In genomic region chr3:134242649-134243637, GRCh38 we compare ENCODE assay signal across 9 cellular contexts. TPM values are rescaled to one million over a fixed set of nuclear protein-coding genes. Genes with fewer than 3 reads are reported as not detected.
A peak's percentile ranks its signal among the peaks of the same experiment; 100 is the strongest.
DNase-seq lines count a peak whose midpoint lies in the region; ATAC-seq, FAIRE-seq and TF ChIP-seq lines count a peak whose summit lies in the region.
"Had no signal": no experiment of that assay in that cellular context is flagged by ENCODE, and none has a peak within 500 bp of the region (broad histone marks: within the 10 kb centered on the region; RNA-seq: fewer than 3 reads in every experiment).

No MANE protein-coding gene starts in this region.

- no peak for DNase-seq in Right ventricle myocardium inferior (ENCODE audit: missing footprints)
- no peak for DNase-seq in left ventricle myocardium inferior
- DNase-seq in hepatic stellate cell (ENCODE audit: low spot score) = peak; percentile 57
- no peak for DNase-seq in upper lobe of right lung
- no peak for DNase-seq in activated T-helper 2 cell treated with anti-CD3 and anti-CD28 coated beads, Interferon-gamma antibody, Interleukin-2, Interleukin-4, amounts not matched to agents 10 μg/mL and 5 μg/mL and 100 μg/mL, durations not matched to agents 14 hours and 24 hours and 36 hours (ENCODE audit: low spot score)
- DNase-seq in GM12892 (ENCODE audit: insufficient read length) = no peak
- DNase-seq: body of pancreas had no signal

- H3K4me3 ChIP-seq in left ventricle myocardium inferior = no peak overlapping the region
- H3K4me3 ChIP-seq in upper lobe of right lung = no peak overlapping the region
- H3K4me3 ChIP-seq: body of pancreas had no signal

- H3K27me3 ChIP-seq in left ventricle myocardium inferior (ENCODE audit: low read depth) (no peaks in the 10 kb centered on the region), upper lobe of right lung (no peaks in the 10 kb centered on the region)
- H3K27me3 ChIP-seq: body of pancreas had no signal

- H3K27ac ChIP-seq in left ventricle myocardium inferior (replicated peaks) = no peak overlapping the region
- H3K27ac ChIP-seq in upper lobe of right lung = no peak overlapping the region
- H3K27ac ChIP-seq: body of pancreas had no signal

- H3K36me3 ChIP-seq in left ventricle myocardium inferior = no peaks in the 10 kb centered on the region
- H3K36me3 ChIP-seq in upper lobe of right lung = no peaks in the 10 kb centered on the region

- no peak overlapping the region for H3K27ac Mint-ChIP-seq in activated T-helper 2 cell treated with anti-CD3 and anti-CD28 coated beads, Interferon-gamma antibody, Interleukin-2, Interleukin-4, amounts not matched to agents 10 μg/mL and 5 μg/mL and 100 μg/mL, durations not matched to agents 14 hours and 24 hours and 36 hours

- no peak overlapping the region for H3K4me3 Mint-ChIP-seq in activated T-helper 2 cell treated with anti-CD3 and anti-CD28 coated beads, Interferon-gamma antibody, Interleukin-2, Interleukin-4, amounts not matched to agents 10 μg/mL and 5 μg/mL and 100 μg/mL, durations not matched to agents 14 hours and 24 hours and 36 hours (ENCODE audit: low read depth)

- peaks cover 74% of the 10 kb centered on the region for H3K4me1 ChIP-seq in left ventricle myocardium inferior
- peaks cover 19% of the 10 kb centered on the region for H3K4me1 ChIP-seq in upper lobe of right lung

- no peak for FAIRE-seq in GM12892 (lab: Jason Lieb, UNC)

- H3K36me3 Mint-ChIP-seq in activated T-helper 2 cell treated with anti-CD3 and anti-CD28 coated beads, Interferon-gamma antibody, Interleukin-2, Interleukin-4, amounts not matched to agents 10 μg/mL and 5 μg/mL and 100 μg/mL, durations not matched to agents 14 hours and 24 hours and 36 hours (ENCODE audit: low read depth) = peaks cover 3% of the 10 kb centered on the region

- TF ChIP-seq POLR2A in GM12892 (IDR thresholded peaks at IDR 0.05; ENCODE audit: low read depth, low read length) = no peak

- peaks cover 34% of the 10 kb centered on the region for H3K4me1 Mint-ChIP-seq in activated T-helper 2 cell treated with anti-CD3 and anti-CD28 coated beads, Interferon-gamma antibody, Interleukin-2, Interleukin-4, amounts not matched to agents 10 μg/mL and 5 μg/mL and 100 μg/mL, durations not matched to agents 14 hours and 24 hours and 36 hours (ENCODE audit: low read depth)

- ATAC-seq in Right ventricle myocardium inferior (peak; percentile 55), SK-N-SH treated with all-trans-retinoic acid at 6 μM for 48 hours (peak; percentile 57), upper lobe of right lung (peak; percentile 71), HG03520 (IDR thresholded peaks at IDR 0.05; ENCODE audit: unreplicated experiment) (no peak)
- ATAC-seq: body of pancreas had no signal

- H3K9me3 ChIP-seq in left ventricle myocardium inferior (replicated peaks) (no peaks in the 10 kb centered on the region), upper lobe of right lung (no peaks in the 10 kb centered on the region)
- H3K9me3 ChIP-seq: body of pancreas had no signal

- TF ChIP-seq CTCF in left ventricle myocardium inferior (IDR thresholded peaks at IDR 0.05; ENCODE audit: borderline replicate concordance) = no peak
- no peak for TF ChIP-seq CTCF in upper lobe of right lung (IDR thresholded peaks at IDR 0.05)

- intact Hi-C loops in Right ventricle myocardium inferior (cut with DNase I) (no loop called here), left ventricle myocardium inferior (cut with micrococcal nuclease) (no loop called here), upper lobe of right lung (cut with DNase I) (no loop called here)
- intact Hi-C loops in activated T-helper 2 cell treated with anti-CD3 and anti-CD28 coated beads, Interferon-gamma antibody, Interleukin-2, Interleukin-4, amounts not matched to agents 10 μg/mL and 5 μg/mL and 100 μg/mL, durations not matched to agents 14 hours and 24 hours and 36 hours (cut with micrococcal nuclease) = no loop called here

- H3K9me3 Mint-ChIP-seq in activated T-helper 2 cell treated with anti-CD3 and anti-CD28 coated beads, Interferon-gamma antibody, Interleukin-2, Interleukin-4, amounts not matched to agents 10 μg/mL and 5 μg/mL and 100 μg/mL, durations not matched to agents 14 hours and 24 hours and 36 hours = peaks cover 4% of the 10 kb centered on the region

- peaks cover 21% of the 10 kb centered on the region for H3K27me3 Mint-ChIP-seq in activated T-helper 2 cell treated with anti-CD3 and anti-CD28 coated beads, Interferon-gamma antibody, Interleukin-2, Interleukin-4, amounts not matched to agents 10 μg/mL and 5 μg/mL and 100 μg/mL, durations not matched to agents 14 hours and 24 hours and 36 hours (ENCODE audit: low read depth)

TF ChIP-seq in SK-N-SH treated with all-trans-retinoic acid at 6 μM for 48 hours, 23 proteins besides CTCF, POLR2A, EP300 and RAD21:
- no peak for TF ChIP-seq PATZ1 (CRISPR knock-in tag; IDR thresholded peaks at IDR 0.05; ENCODE audit: borderline replicate concordance)
- TF ChIP-seq ISL1 (CRISPR knock-in tag; IDR thresholded peaks at IDR 0.05) = no peak
- no peak for TF ChIP-seq ESRRG (CRISPR knock-in tag; IDR thresholded peaks at IDR 0.05)

RNA-seq across cellular contexts. Expression of gene RYK, which starts 7.7 kb away (rescaled TPM):
- 40.6 TPM for total RNA-seq in Right ventricle myocardium inferior
- 32.3 TPM for total RNA-seq in left ventricle myocardium inferior
- total RNA-seq in upper lobe of right lung = 56.6 TPM
- total RNA-seq in activated T-helper 2 cell treated with anti-CD3 and anti-CD28 coated beads, Interferon-gamma antibody, Interleukin-2, Interleukin-4, amounts not matched to agents 10 μg/mL and 5 μg/mL and 100 μg/mL, durations not matched to agents 14 hours and 24 hours and 36 hours = 15.8 and 18.4 TPM in 2 replicates
- 13.9 TPM for polyA plus RNA-seq in GM12892 (2012; ENCODE audit: missing spikeins)
